8 cellular contexts compared by ENCODE assay signal in the genomic region with DNA sequence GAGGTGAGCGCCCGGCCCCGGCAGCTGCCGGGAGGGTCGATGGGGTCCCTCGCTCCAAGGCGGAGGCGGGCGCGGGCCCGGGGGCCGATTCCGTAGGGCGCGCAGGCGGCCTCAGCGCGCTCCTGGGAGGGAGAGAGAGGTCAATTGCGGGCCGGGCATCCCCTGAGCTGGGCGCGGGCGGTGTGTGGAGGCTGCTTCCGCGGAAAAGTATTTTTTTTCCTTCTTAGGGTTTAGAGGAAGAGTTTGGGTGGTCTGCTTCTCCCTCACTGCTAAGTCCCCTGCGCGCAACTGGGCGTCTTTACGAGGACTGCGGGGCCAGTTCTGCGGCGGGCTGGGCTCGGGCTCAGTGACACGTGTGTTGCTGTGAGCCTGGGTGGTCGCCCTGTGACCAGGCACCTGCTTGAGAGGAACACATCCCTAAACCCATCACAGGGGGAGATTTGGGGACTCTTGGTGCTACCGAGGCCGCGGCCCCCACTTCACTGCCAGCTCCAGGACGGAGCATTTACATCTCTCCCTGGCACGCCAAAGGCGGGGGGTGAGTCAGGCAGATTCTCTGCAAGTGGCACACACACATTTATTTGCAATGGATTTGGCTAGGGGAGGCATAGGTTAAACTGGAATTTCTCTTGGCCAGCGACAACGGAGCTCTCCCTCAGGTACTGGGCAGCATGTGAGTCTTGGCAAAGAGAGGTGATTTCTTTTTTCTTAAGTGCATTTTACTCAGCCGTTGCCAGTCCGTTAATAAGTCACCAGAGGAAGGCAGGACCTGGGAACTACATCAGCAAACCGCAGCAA.
DNase-seq lines count a peak whose midpoint lies in the region; ATAC-seq and TF ChIP-seq lines count a peak whose summit lies in the region.

No MANE protein-coding gene starts in this region.

- ATAC-seq in GM21619 (IDR thresholded peaks at IDR 0.05; ENCODE audit: unreplicated experiment): no peak

- peak overlapping the region; percentile 80 to 89 for H3K4me3 Mint-ChIP-seq in CD14-positive monocyte

- no peak overlapping the region for H3K27ac Mint-ChIP-seq in CD14-positive monocyte

- peak overlapping the region; percentile 74 for H3K9ac ChIP-seq in GM23248

- peak overlapping the region; percentile 79 for H3K4me3 ChIP-seq in GM23248
- peak overlapping the region; percentile 65 for H3K4me3 ChIP-seq in SJCRH30
- peak overlapping the region; percentile 67 to 77 for H3K4me3 ChIP-seq in cardiac fibroblast (replicated peaks in 1 of 2; ENCODE audit: low read depth in 2 of 2, low read length in 2 of 2)

- H3K4me2 ChIP-seq in GM23248 (ENCODE audit: unreplicated experiment): peak overlapping the region; percentile 90

- H3K27me3 ChIP-seq in GM23248 (replicated peaks; ENCODE audit: insufficient read depth) (no peaks in the 10 kb centered on the region), SJCRH30 (peaks cover 18% of the 10 kb centered on the region; the same call in 1 of the 2 replicates)

- intact Hi-C loops in CD14-positive monocyte (cut with micrococcal nuclease): no loop called here

- peaks cover 25% of the 10 kb centered on the region for H3K4me1 Mint-ChIP-seq in CD14-positive monocyte

- peaks cover 0 to 3% of the 10 kb centered on the region in 2 donors for H3K36me3 Mint-ChIP-seq in CD14-positive monocyte

- in situ Hi-C loops in GM23248 (cut with MboI): no loop called here

- H3K36me3 ChIP-seq in GM23248 (ENCODE audit: low read depth) (no peaks in the 10 kb centered on the region), SJCRH30 (no peaks in the 10 kb centered on the region)

- no peaks in the 10 kb centered on the region for H3K9me3 ChIP-seq in GM23248 (ENCODE audit: low read depth)
- H3K9me3 ChIP-seq in SJCRH30 (replicated peaks): no peaks in the 10 kb centered on the region

- H3K9me2 ChIP-seq in GM23248 (ENCODE audit: insufficient read depth): no peaks in the 10 kb centered on the region

- peaks cover 44% of the 10 kb centered on the region for H3K79me2 ChIP-seq in GM23248 (ENCODE audit: insufficient read depth)

- peaks cover 59 to 69% (median 61%) of the 10 kb centered on the region in 3 donors for H3K27me3 Mint-ChIP-seq in CD14-positive monocyte (ENCODE audit: low read depth in 3 of 3)

- peaks cover 30% of the 10 kb centered on the region for H3K4me1 ChIP-seq in GM23248 (ENCODE audit: insufficient read depth)
- H3K4me1 ChIP-seq in SJCRH30: no peaks in the 10 kb centered on the region

- peaks cover 13% of the 10 kb centered on the region; the same call in 1 of the 2 replicates for H3F3A ChIP-seq in GM23248 (ENCODE audit: insufficient read depth)

- H2AFZ ChIP-seq in GM23248: peak overlapping the region; percentile 85

- 3 to 5% methylated on average over 39 to 45 of the region's 46 CpGs for WGBS in GM23248 (ENCODE audit: low coverage in 1 of 2, low lambda C conversion rate in 2 of 2, missing lambda C conversion rate in 2 of 2), 2 experiments

- TF ChIP-seq CTCF in CD14-positive monocyte (IDR thresholded peaks at IDR 0.05) (no peak), cardiac fibroblast (IDR thresholded peaks at IDR 0.05; ENCODE audit: low read depth, low read length) (no peak)

- no peaks in the 10 kb centered on the region for H4K20me1 ChIP-seq in GM23248 (ENCODE audit: insufficient read depth)

- DNase-seq in CD14-positive monocyte (ENCODE audit: low spot score) (no peak), GM23248 (peak; percentile 85), SJCRH30 (peak; percentile 16 to 37), cardiac fibroblast (ENCODE audit: low read depth in 2 of 2) (peak; percentile 34 to 48), kidney tubule cell (ENCODE audit: low spot score) (peak; percentile 91), COR-L47 (lab: John Stamatoyannopoulos, UW) (no peak)
- DNase-seq in stimulated activated CD4-positive, alpha-beta T cell treated with anti-CD3 and anti-CD28 coated beads, Interleukin-2, amount 100 ng/mL, for 48 hours: peak; percentile 10 to 11

- H3K27ac ChIP-seq in GM23248: no peak overlapping the region
- H3K27ac ChIP-seq in SJCRH30: no peak overlapping the region

- peaks cover 0 to 5% (median 3%) of the 10 kb centered on the region in 7 donors for H3K9me3 Mint-ChIP-seq in CD14-positive monocyte

Comparison
In these comparisons a context has a peak if more than half of its experiments do, and no peak if none do; other contexts are left out.
1. DNase-seq: peak in GM23248 (single experiment), SJCRH30 (2 of 2), cardiac fibroblast (2 of 2), kidney tubule cell (single experiment) and stimulated activated CD4-positive, alpha-beta T cell treated with anti-CD3 and anti-CD28 coated beads, Interleukin-2, amount 100 ng/mL, for 48 hours (2 of 2); none in CD14-positive monocyte (single experiment) and COR-L47 (single experiment).
2. Peak in every context shown above with its lines, with median percentiles within 50 percentile points of each other: H3K4me3 ChIP-seq.